19 cellular contexts compared by ENCODE assay signal in genomic region chr14:69312608-69313007, GRCh38. TPM values are rescaled to one million over a fixed set of nuclear protein-coding genes. Genes with fewer than 3 reads are reported as not detected.
DNase-seq lines count a peak whose midpoint lies in the region; ATAC-seq and TF ChIP-seq lines count a peak whose summit lies in the region.
"Had no signal": no experiment of that assay in that cellular context is flagged by ENCODE, and none has a peak within 500 bp of the region (broad histone marks: within the 10 kb centered on the region; RNA-seq: fewer than 3 reads in every experiment).

No MANE protein-coding gene starts in this region.

- H3K9me2 ChIP-seq in GM23338 (ENCODE audit: insufficient read depth) = 0 out of 2 replicates have a peak, but pooled peaks cover 1% of the 10 kb centered on the region

- DNase-seq in Right ventricle myocardium inferior (ENCODE audit: missing footprints) (no peak), left cardiac atrium (no peak), Right ventricle myocardium superior (no peak), pons (ENCODE audit: low spot score) (peak; percentile 75), NCI-H1092 treated with DMSO at 0.1 percent for 48 hours (lab: John Stamatoyannopoulos, UW) (no peak), GM23338 (ENCODE audit: low spot score) (no peak)
- DNase-seq in activated CD4-positive, alpha-beta memory T cell treated with anti-CD3 and anti-CD28 coated beads, Interleukin-2, amount 10 ng/mL, durations not matched to agents 7 days and 5 days = no peak
- DNase-seq: activated CD4-positive, alpha-beta T cell treated with anti-CD3 and anti-CD28 coated beads for 1 hour; effector CD4-positive, alpha-beta T cell; NCI-H1436; NCI-H2171; NCI-H526 had no signal

- H3K9me3 Mint-ChIP-seq in activated CD4-positive, alpha-beta memory T cell treated with anti-CD3 and anti-CD28 coated beads, Interleukin-2, amount 10 ng/mL, durations not matched to agents 7 days and 5 days = no peaks in the 10 kb centered on the region
- H3K9me3 Mint-ChIP-seq in GM23338 = 0 out of 3 replicates have a peak, but pooled peaks cover 4% of the 10 kb centered on the region

- no peak overlapping the region for H3K4me3 ChIP-seq in GM23338
- H3K4me3 ChIP-seq: BLaER1 treated with 17β-estradiol and CSF1 and Interleukin-3, amounts not matched to agents 10 nM and 100 nM; cardiac muscle cell; gastroesophageal sphincter; uterus had no signal

- no peaks in the 10 kb centered on the region for H3K4me1 Mint-ChIP-seq in activated CD4-positive, alpha-beta memory T cell treated with anti-CD3 and anti-CD28 coated beads, Interleukin-2, amount 10 ng/mL, durations not matched to agents 7 days and 5 days
- H3K4me1 Mint-ChIP-seq in GM23338 = peaks cover 12% of the 10 kb centered on the region
- H3K4me1 Mint-ChIP-seq: mesothelial cell of epicardium had no signal

- ATAC-seq in Right ventricle myocardium inferior = peak; percentile 14
- ATAC-seq in left cardiac atrium = no peak
- ATAC-seq in Right ventricle myocardium superior (ENCODE audit: poor library complexity) = peak; percentile 19
- ATAC-seq in HG03520 (IDR thresholded peaks at IDR 0.05; ENCODE audit: unreplicated experiment) = no peak
- no peak for ATAC-seq in GM23338
- ATAC-seq: gastroesophageal sphincter had no signal

- H3K79me2 ChIP-seq in GM23338 (replicated peaks; ENCODE audit: insufficient read depth) = no peaks in the 10 kb centered on the region

- H4K20me1 ChIP-seq in GM23338 (replicated peaks; ENCODE audit: insufficient read depth) = no peaks in the 10 kb centered on the region
- H4K20me1 ChIP-seq: BLaER1 treated with 17β-estradiol and CSF1 and Interleukin-3, amounts not matched to agents 10 nM and 100 nM had no signal

- H3K27me3 Mint-ChIP-seq in activated CD4-positive, alpha-beta memory T cell treated with anti-CD3 and anti-CD28 coated beads, Interleukin-2, amount 10 ng/mL, durations not matched to agents 7 days and 5 days = peaks cover 14% of the 10 kb centered on the region
- H3K27me3 Mint-ChIP-seq in GM23338 (ENCODE audit: insufficient read depth, low read depth, poor library complexity) = peaks cover 6% of the 10 kb centered on the region

- no peaks in the 10 kb centered on the region; the same call in 1 of the 2 replicates for H3K4me1 ChIP-seq in GM23338 (ENCODE audit: insufficient read depth)

- H3K27me3 ChIP-seq in GM23338 (ENCODE audit: insufficient read depth) = no peaks in the 10 kb centered on the region
- H3K27me3 ChIP-seq: BLaER1 treated with 17β-estradiol and CSF1 and Interleukin-3, amounts not matched to agents 10 nM and 100 nM; uterus had no signal

- H3K36me3 ChIP-seq in GM23338 (ENCODE audit: insufficient read depth) = no peaks in the 10 kb centered on the region
- H3K36me3 ChIP-seq: BLaER1 treated with 17β-estradiol and CSF1 and Interleukin-3, amounts not matched to agents 10 nM and 100 nM; cardiac muscle cell; gastroesophageal sphincter; uterus had no signal

- no peak overlapping the region for H3K27ac Mint-ChIP-seq in activated CD4-positive, alpha-beta memory T cell treated with anti-CD3 and anti-CD28 coated beads, Interleukin-2, amount 10 ng/mL, durations not matched to agents 7 days and 5 days
- H3K27ac Mint-ChIP-seq in GM23338 = no peak overlapping the region
- H3K27ac Mint-ChIP-seq: mesothelial cell of epicardium had no signal

- H3K27ac ChIP-seq in GM23338 (ENCODE audit: low read depth) = no peak overlapping the region
- H3K27ac ChIP-seq: BLaER1 treated with 17β-estradiol and CSF1 and Interleukin-3, amounts not matched to agents 10 nM and 100 nM; cardiac muscle cell; gastroesophageal sphincter; RWPE1; uterus had no signal

- no peak overlapping the region for H2AFZ ChIP-seq in GM23338

- H3K4me3 Mint-ChIP-seq in activated CD4-positive, alpha-beta memory T cell treated with anti-CD3 and anti-CD28 coated beads, Interleukin-2, amount 10 ng/mL, durations not matched to agents 7 days and 5 days = no peak overlapping the region
- H3K4me3 Mint-ChIP-seq in GM23338 = no peak overlapping the region
- H3K4me3 Mint-ChIP-seq: mesothelial cell of epicardium had no signal

- no peaks in the 10 kb centered on the region for H3F3A ChIP-seq in GM23338 (replicated peaks; ENCODE audit: low read depth)

- POLR2A ChIA-PET in activated CD4-positive, alpha-beta memory T cell treated with anti-CD3 and anti-CD28 coated beads, Interleukin-2, amount 10 ng/mL, durations not matched to agents 7 days and 5 days (lab: Charles Lee) = no interaction called here

- TF ChIP-seq CTCF in GM23338 (conservative IDR thresholded peaks at IDR 0.05; ENCODE audit: low read depth in 2 of 2) = no peak

- intact Hi-C loops in Right ventricle myocardium inferior (cut with DNase I) (no loop called here), left cardiac atrium (cut with DNase I) (loop anchor here in 1 of 2 donors (10.0 kb wide), 1 partner anchor 48 kb away; the partner anchor contains the start of gene GALNT16), Right ventricle myocardium superior (cut with DNase I) (no loop called here)

- no peaks in the 10 kb centered on the region for H3K36me3 Mint-ChIP-seq in activated CD4-positive, alpha-beta memory T cell treated with anti-CD3 and anti-CD28 coated beads, Interleukin-2, amount 10 ng/mL, durations not matched to agents 7 days and 5 days (ENCODE audit: low read depth)
- no peaks in the 10 kb centered on the region for H3K36me3 Mint-ChIP-seq in GM23338 (ENCODE audit: low read depth)
- H3K36me3 Mint-ChIP-seq: mesothelial cell of epicardium had no signal

- H3K4me2 ChIP-seq in GM23338 = no peak overlapping the region
- H3K4me2 ChIP-seq: BLaER1 treated with 17β-estradiol and CSF1 and Interleukin-3, amounts not matched to agents 10 nM and 100 nM had no signal

- CTCF ChIA-PET in activated CD4-positive, alpha-beta memory T cell treated with anti-CD3 and anti-CD28 coated beads, Interleukin-2, amount 10 ng/mL, durations not matched to agents 7 days and 5 days (lab: Charles Lee) = no interaction called here

TF ChIP-seq in GM23338, 12 proteins besides CTCF, POLR2A, EP300 and RAD21 (continues in another document):
- TF ChIP-seq EZH2 (IDR thresholded peaks at IDR 0.05; ENCODE audit: low read depth, unreplicated experiment) (no peak), ZNF462 (CRISPR knock-in tag; IDR thresholded peaks at IDR 0.05) (no peak)

RNA-seq across cellular contexts. Expression of gene GALNT16, which starts 52.6 kb away (rescaled TPM):
- total RNA-seq in Right ventricle myocardium inferior = 94.9 TPM
- total RNA-seq in left cardiac atrium = 10 to 100 TPM; 28.8 to 50.0 TPM
- total RNA-seq in Right ventricle myocardium superior = 101 TPM
- not detected for total RNA-seq in activated CD4-positive, alpha-beta memory T cell treated with anti-CD3 and anti-CD28 coated beads, Interleukin-2, amount 10 ng/mL, durations not matched to agents 7 days and 5 days
- 2.9 and 5.3 TPM in 2 replicates for total RNA-seq in GM23338 (2014; rRNA removed; shearing (Covaris generic))
- polyA plus RNA-seq in GM23338 (2016; fragmentation: Nextera tagmentation; extraction: Ambion mirVana) = 0.90 and 1.5 TPM in 2 replicates

Comparison
In these comparisons a context has a peak if more than half of its experiments do, and no peak if none do; other contexts are left out.
1. ATAC-seq: peak in Right ventricle myocardium inferior (single experiment) and Right ventricle myocardium superior (single experiment); none in left cardiac atrium (0 of 2), HG03520 (single experiment) and GM23338 (single experiment).